Comparison of ENCODE assay signal across 8 cellular contexts in the genomic region with DNA sequence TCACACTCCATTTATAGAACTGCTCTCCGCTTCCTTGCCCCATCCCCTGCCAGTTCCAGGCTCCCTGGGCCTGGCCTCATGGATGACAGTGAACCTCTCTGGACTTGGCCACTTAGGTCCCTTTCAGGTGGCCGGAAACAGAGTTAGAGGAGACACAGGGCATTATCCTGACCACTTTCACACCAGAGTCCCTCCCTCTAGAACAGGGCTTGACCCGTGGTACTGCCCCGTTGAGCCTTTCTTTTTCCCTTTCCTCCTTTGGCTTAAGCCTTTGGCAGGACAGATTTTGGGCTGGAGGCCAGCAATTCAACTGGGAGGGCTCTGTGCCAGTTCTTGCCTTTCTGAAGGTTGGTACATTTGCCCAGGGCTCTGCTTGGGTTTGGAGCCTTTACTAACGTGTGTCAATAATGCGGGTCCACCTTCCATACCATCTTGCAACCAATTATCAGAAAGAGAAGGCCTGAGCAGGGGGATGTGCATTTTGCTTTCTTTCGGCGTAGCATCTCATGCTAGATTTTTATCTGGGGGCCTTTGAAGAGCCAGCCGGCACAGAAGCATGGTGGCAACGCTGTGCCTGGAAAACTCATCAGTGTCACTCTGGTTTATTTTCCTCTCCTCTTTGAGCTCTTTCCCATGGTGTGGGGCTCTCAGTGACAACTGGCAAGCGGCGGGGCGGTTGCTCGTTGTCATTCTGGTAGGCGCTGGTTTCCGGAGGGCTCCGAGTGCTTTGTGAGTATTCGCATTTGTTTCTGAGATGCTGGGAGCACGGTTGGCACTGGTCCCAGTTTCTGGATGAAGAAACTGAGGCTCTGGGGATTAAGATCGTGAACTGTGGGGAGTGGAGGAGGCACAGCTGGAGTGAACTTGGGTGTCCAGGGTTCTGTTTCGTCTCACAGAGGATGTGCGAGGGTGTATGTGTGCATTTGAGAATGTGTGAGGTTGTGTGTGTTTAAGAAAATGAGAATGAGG.
DNase-seq lines count a peak whose midpoint lies in the region; ATAC-seq lines count a peak whose summit lies in the region.

No MANE protein-coding gene starts in this region.

- DNase-seq in NCI-H1694 (lab: John Stamatoyannopoulos, UW) = peak; percentile 66
- peak in 51 of 56 donors; percentile 23 to 86 (median 70) for DNase-seq in amygdala (lab: John Stamatoyannopoulos, UW)
- DNase-seq in stimulated activated effector memory CD8-positive, alpha-beta T cell treated with anti-CD3 and anti-CD28 coated beads, Interleukin-12 subunit alpha, Interleukin-12 subunit beta, amount 100 ng/mL, for 72 hours (ENCODE audit: low spot score in 2 of 2) = no peak
- DNase-seq in LoVo (ENCODE audit: low spot score) = no peak
- DNase-seq in NCI-H1930 (lab: John Stamatoyannopoulos, UW) = no peak
- no peak for DNase-seq in NOMO-1 treated with DMSO at 0.1 percent for 48 hours (lab: John Stamatoyannopoulos, UW; ENCODE audit: unreplicated experiment)

- H3K4me1 Mint-ChIP-seq in stimulated activated effector memory CD8-positive, alpha-beta T cell treated with anti-CD3 and anti-CD28 coated beads, Interleukin-12 subunit alpha, Interleukin-12 subunit beta, amount 100 ng/mL, for 72 hours = peaks cover 19% of the 10 kb centered on the region

- no peaks in the 10 kb centered on the region for H3K36me3 ChIP-seq in iPS-18a (ENCODE audit: control insufficient read depth, low read depth, low read length)

- peaks cover 28% of the 10 kb centered on the region for H3K4me1 ChIP-seq in iPS-18a (ENCODE audit: control insufficient read depth, low read depth, low read length)

- no peaks in the 10 kb centered on the region for H3K27me3 ChIP-seq in iPS-18a (ENCODE audit: control insufficient read depth, insufficient read depth, low read length)

- H3K4me3 ChIP-seq in iPS-18a (ENCODE audit: low read length) = no peak overlapping the region

- H3K9ac ChIP-seq in iPS-18a (ENCODE audit: low read length) = no peak overlapping the region

- peak overlapping the region; percentile 55 for H3K27ac ChIP-seq in iPS-18a (ENCODE audit: low read length)

- H3K4me3 Mint-ChIP-seq in stimulated activated effector memory CD8-positive, alpha-beta T cell treated with anti-CD3 and anti-CD28 coated beads, Interleukin-12 subunit alpha, Interleukin-12 subunit beta, amount 100 ng/mL, for 72 hours = no peak overlapping the region

- no peaks in the 10 kb centered on the region for H3K9me3 ChIP-seq in iPS-18a (ENCODE audit: control insufficient read depth, low read depth, low read length)

- H3K9me3 Mint-ChIP-seq in stimulated activated effector memory CD8-positive, alpha-beta T cell treated with anti-CD3 and anti-CD28 coated beads, Interleukin-12 subunit alpha, Interleukin-12 subunit beta, amount 100 ng/mL, for 72 hours = no peaks in the 10 kb centered on the region

- peaks cover 11% of the 10 kb centered on the region for H3K36me3 Mint-ChIP-seq in stimulated activated effector memory CD8-positive, alpha-beta T cell treated with anti-CD3 and anti-CD28 coated beads, Interleukin-12 subunit alpha, Interleukin-12 subunit beta, amount 100 ng/mL, for 72 hours

- no peak for ATAC-seq in stimulated activated effector memory CD8-positive, alpha-beta T cell treated with anti-CD3 and anti-CD28 coated beads, Interleukin-12 subunit alpha, Interleukin-12 subunit beta, amount 100 ng/mL, for 72 hours
- no peak for ATAC-seq in HG03139 (IDR thresholded peaks at IDR 0.05; ENCODE audit: unreplicated experiment)

- peak overlapping the region; percentile 39 for H3K27ac Mint-ChIP-seq in stimulated activated effector memory CD8-positive, alpha-beta T cell treated with anti-CD3 and anti-CD28 coated beads, Interleukin-12 subunit alpha, Interleukin-12 subunit beta, amount 100 ng/mL, for 72 hours

Comparison
In these comparisons a context has a peak if more than half of its experiments do, and no peak if none do; other contexts are left out.
1. DNase-seq: peak in NCI-H1694 (single experiment) and amygdala (51 of 56); none in stimulated activated effector memory CD8-positive, alpha-beta T cell treated with anti-CD3 and anti-CD28 coated beads, Interleukin-12 subunit alpha, Interleukin-12 subunit beta, amount 100 ng/mL, for 72 hours (0 of 2), LoVo (single experiment), NCI-H1930 (0 of 2) and NOMO-1 treated with DMSO at 0.1 percent for 48 hours (single experiment).